In the genomic region with DNA sequence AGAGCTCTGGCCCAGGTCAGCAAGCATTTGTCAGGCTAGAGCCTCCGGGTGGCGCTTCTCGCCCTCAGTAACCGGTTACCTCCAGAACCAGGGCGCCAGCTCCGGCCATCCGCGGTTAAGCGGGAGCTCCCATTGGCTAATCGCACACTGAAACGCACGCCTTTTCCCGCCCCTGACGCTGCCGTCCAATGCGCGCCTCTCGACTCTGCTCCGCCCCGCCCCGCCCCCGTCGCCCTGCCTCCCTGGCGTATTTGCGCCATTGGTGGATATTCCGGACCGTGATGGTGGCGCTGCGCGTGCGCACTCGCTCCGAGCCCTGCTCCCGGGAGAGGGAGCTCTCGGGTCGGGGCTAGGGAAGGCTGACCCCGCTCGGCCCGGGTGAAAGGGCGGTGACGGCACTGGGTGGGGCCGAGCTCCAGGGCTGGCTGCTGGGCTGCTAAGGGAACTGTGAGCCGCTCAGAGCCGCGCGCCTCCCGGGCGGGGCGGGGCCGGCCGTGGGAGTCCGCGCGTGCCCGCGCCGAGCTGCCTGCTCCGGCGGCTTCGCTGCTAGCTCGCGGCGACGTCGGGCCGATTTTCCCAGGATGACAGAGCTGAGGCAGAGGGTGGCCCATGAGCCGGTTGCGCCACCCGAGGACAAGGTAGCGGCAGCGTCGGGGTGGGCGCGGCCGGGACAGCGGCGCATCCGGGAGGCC, we compare ENCODE assay signal across 8 cellular contexts. TPM values are rescaled to one million over a fixed set of nuclear protein-coding genes. Genes with fewer than 3 reads are reported as not detected.
DNase-seq lines count a peak whose midpoint lies in the region; ATAC-seq and TF ChIP-seq lines count a peak whose summit lies in the region.

A gene (plus strand): TSS at position 497 of the 692 bp plus-strand sequence. CDS start 85 bp downstream, at position 582.

- DNase-seq in NCI-H1694 (lab: John Stamatoyannopoulos, UW) (peak; percentile 96), amniotic stem cell (lab: John Stamatoyannopoulos, UW) (peak; percentile 99), left cardiac atrium (peak; percentile 100), posterior vena cava (ENCODE audit: low spot score) (peak; percentile 100), upper lobe of right lung (peak; percentile 100)

- TF ChIP-seq POLR2A in GM15510 (IDR thresholded peaks at IDR 0.05; ENCODE audit: borderline replicate concordance, extremely low read depth, insufficient read length) = peak; percentile 65

- H3K9me3 Mint-ChIP-seq in T-helper 1 cell treated with Interleukin-12 subunit alpha and Interleukin-12 subunit beta and Interleukin-4 antibody, amounts not matched to agents 30 μg/mL and 1 μg/mL, for 36 hours = no peaks in the 10 kb centered on the region

- intact Hi-C loops in left cardiac atrium (cut with DNase I) (loop anchor here (1.0 to 5.0 kb wide), 4 partner anchors 51 to 70 kb away; no protein-coding TSS in a partner anchor), posterior vena cava (cut with DNase I) (loop anchor here (5.0 kb wide), 1 partner anchor 66 kb away; no protein-coding TSS in a partner anchor), upper lobe of right lung (cut with DNase I) (loop anchor here (5.0 kb wide), 1 partner anchor 71 kb away; no protein-coding TSS in a partner anchor)

- peak within 1 kb of the TSS; percentile 97 for H3K27ac ChIP-seq in upper lobe of right lung

- ATAC-seq in HG02885 (IDR thresholded peaks at IDR 0.05; ENCODE audit: poor library complexity, unreplicated experiment) = peak; percentile 92
- peak; percentile 97 to 98 for ATAC-seq in left cardiac atrium
- ATAC-seq in upper lobe of right lung = peak; percentile 97

- peaks cover 25% of the 10 kb centered on the region for H3K4me1 ChIP-seq in upper lobe of right lung

- H3K9me3 ChIP-seq in upper lobe of right lung = no peaks in the 10 kb centered on the region

- H3K36me3 ChIP-seq in upper lobe of right lung = peaks cover 6% of the 10 kb centered on the region

- peaks cover 6% of the 10 kb centered on the region for H3K36me3 Mint-ChIP-seq in T-helper 1 cell treated with Interleukin-12 subunit alpha and Interleukin-12 subunit beta and Interleukin-4 antibody, amounts not matched to agents 30 μg/mL and 1 μg/mL, for 36 hours (ENCODE audit: low read depth)

- no peaks in the 10 kb centered on the region for H3K27me3 Mint-ChIP-seq in T-helper 1 cell treated with Interleukin-12 subunit alpha and Interleukin-12 subunit beta and Interleukin-4 antibody, amounts not matched to agents 30 μg/mL and 1 μg/mL, for 36 hours (ENCODE audit: low read depth)

- peaks cover 43% of the 10 kb centered on the region for H3K4me1 Mint-ChIP-seq in T-helper 1 cell treated with Interleukin-12 subunit alpha and Interleukin-12 subunit beta and Interleukin-4 antibody, amounts not matched to agents 30 μg/mL and 1 μg/mL, for 36 hours (ENCODE audit: low read depth)

- TF ChIP-seq CTCF in upper lobe of right lung (IDR thresholded peaks at IDR 0.05) = peak; percentile 59

- H3K4me3 ChIP-seq in upper lobe of right lung = peak within 1 kb of the TSS; percentile 88

- H3K27ac Mint-ChIP-seq in T-helper 1 cell treated with Interleukin-12 subunit alpha and Interleukin-12 subunit beta and Interleukin-4 antibody, amounts not matched to agents 30 μg/mL and 1 μg/mL, for 36 hours = peak within 1 kb of the TSS; percentile 97

- peak within 1 kb of the TSS; percentile 98 for H3K4me3 Mint-ChIP-seq in T-helper 1 cell treated with Interleukin-12 subunit alpha and Interleukin-12 subunit beta and Interleukin-4 antibody, amounts not matched to agents 30 μg/mL and 1 μg/mL, for 36 hours

- no peaks in the 10 kb centered on the region for H3K27me3 ChIP-seq in upper lobe of right lung

RNA-seq across cellular contexts. Expression of the gene that starts here (rescaled TPM):
- total RNA-seq in left cardiac atrium (10 to 100 TPM; 57.7 to 77.7 TPM), posterior vena cava (10 to 100 TPM; 53.3 to 80.7 TPM), upper lobe of right lung (65.0 TPM)

Comparison
In these comparisons a context has a peak if more than half of its experiments do, and no peak if none do; other contexts are left out.
1. Peak in every context shown above with its lines: DNase-seq, ATAC-seq, H3K4me3 ChIP-seq and H3K27ac ChIP-seq.